21 cellular contexts compared by ENCODE assay signal in the genomic region with DNA sequence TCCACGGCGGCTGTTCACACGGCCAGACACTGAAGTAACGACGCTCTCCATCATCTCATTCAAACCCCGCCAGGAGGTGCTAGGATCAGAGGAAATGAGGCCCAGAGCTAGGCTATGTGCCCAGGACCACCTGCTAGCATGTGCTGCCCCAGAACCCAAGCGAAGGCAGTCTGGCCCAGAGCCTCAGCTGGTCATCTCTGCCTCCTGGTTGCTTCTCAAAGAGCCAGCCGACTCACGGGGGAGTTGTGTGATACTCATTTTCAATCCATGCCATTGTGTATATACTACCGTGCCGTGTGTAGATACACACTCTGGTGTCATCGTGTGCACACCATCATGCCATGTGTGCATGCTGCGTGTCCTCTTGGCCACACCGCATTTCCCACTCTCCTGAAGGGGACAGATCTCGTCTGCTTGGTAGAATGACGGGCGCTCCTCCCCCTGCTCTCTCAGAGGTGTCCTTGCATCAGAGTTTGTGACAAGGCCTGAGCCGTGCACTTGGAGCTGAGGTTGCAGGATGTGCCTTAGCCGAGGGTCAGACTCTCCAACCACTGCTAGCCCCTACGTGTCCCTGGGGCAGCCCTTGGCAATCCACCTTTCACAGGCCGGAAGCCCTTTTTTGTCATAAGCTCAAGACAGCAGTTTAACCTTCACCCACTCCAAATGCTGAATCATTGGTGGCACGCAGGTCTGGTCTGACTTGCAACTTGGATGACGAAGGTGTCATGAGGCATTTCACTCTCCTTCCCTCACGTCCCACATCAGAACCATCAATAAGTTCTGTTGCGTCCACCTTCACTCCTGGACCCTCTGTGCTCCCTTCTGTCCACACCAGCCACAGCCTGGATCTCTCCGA.
"Had no signal": no experiment of that assay in that cellular context is flagged by ENCODE, and none has a peak within 500 bp of the region (broad histone marks: within the 10 kb centered on the region; RNA-seq: fewer than 3 reads in every experiment).

No MANE protein-coding gene starts in this region.

- DNase-seq: activated CD4-positive, alpha-beta T cell treated with anti-CD3 and anti-CD28 coated beads, Interleukin-2, amount 10 ng/mL, durations not matched to agents 7 days and 5 days; activated CD8-positive, alpha-beta memory T cell treated with anti-CD3 and anti-CD28 coated beads, Interleukin-2, amount 50 U/mL, for 4 hours; activated effector memory CD4-positive, alpha-beta T cell treated with anti-CD3 and anti-CD28 coated beads, Interleukin-2, amount 50 U/mL, for 16 hours; activated naive CD4-positive, alpha-beta T cell treated with anti-CD3 and anti-CD28 coated beads, Interleukin-2, amount 10 ng/mL, durations not matched to agents 7 days and 5 days; activated T-cell treated with anti-CD3 and anti-CD28 coated beads, Interleukin-2, amount 50 U/mL, for 48 hours; anterior cingulate cortex; body of pancreas; effector memory CD4-positive, alpha-beta T cell; hypothalamus; mesendoderm; mucosa of descending colon; stimulated activated CD4-positive, alpha-beta T cell treated with anti-CD3 and anti-CD28 coated beads, Interleukin-2, amount 100 ng/mL, for 48 hours; stimulated activated CD8-positive, alpha-beta memory T cell treated with anti-CD3 and anti-CD28 coated beads, Interleukin-4, amount 100 ng/mL, for 48 hours; stimulated activated naive B cell treated with anti-CD40 and anti-IgM and Interleukin-4, amounts not matched to agents 10 μg/mL and 1 μg/mL and 100 μg/mL, for 72 hours; T-cell; testis had no signal

- H3K9me3 ChIP-seq: body of pancreas, gastroesophageal sphincter, mucosa of descending colon, testis, vagina had no signal

- ATAC-seq: activated CD4-positive, CD25-positive, alpha-beta regulatory T cell treated with anti-CD3 and anti-CD28 coated beads, Interleukin-2, amount 50 U/mL, for 24 hours; body of pancreas; gastroesophageal sphincter; mucosa of descending colon; stimulated activated naive B cell treated with anti-CD40 and anti-IgM and Interleukin-4, amounts not matched to agents 10 μg/mL and 1 μg/mL and 100 μg/mL, for 72 hours; T-cell had no signal

- H3K27me3 ChIP-seq: body of pancreas, gastroesophageal sphincter, testis, vagina had no signal

- H3K4me3 ChIP-seq: body of pancreas, gastroesophageal sphincter, mucosa of descending colon, testis, vagina had no signal

- FAIRE-seq: endothelial cell of umbilical vein had no signal

- H3K4me1 ChIP-seq: body of pancreas, gastroesophageal sphincter, testis, vagina had no signal

- H3K27ac ChIP-seq: body of pancreas, gastroesophageal sphincter, testis, vagina, VCaP had no signal

- H3K36me3 ChIP-seq: gastroesophageal sphincter, vagina had no signal
